In genomic region chr10:122281751-122282150, GRCh38 we compare ENCODE assay signal across 1 cellular context.
TF ChIP-seq lines count a peak whose summit lies in the region.

No MANE protein-coding gene starts in this region.

TF ChIP-seq in endothelial cell of umbilical vein, 7 proteins besides CTCF, POLR2A, EP300 and RAD21 (continued from another document):
- TF ChIP-seq POLR2AphosphoS5 (IDR thresholded peaks at IDR 0.05; ENCODE audit: insufficient read depth, low read depth, low read length): no peak
